In the genomic region with DNA sequence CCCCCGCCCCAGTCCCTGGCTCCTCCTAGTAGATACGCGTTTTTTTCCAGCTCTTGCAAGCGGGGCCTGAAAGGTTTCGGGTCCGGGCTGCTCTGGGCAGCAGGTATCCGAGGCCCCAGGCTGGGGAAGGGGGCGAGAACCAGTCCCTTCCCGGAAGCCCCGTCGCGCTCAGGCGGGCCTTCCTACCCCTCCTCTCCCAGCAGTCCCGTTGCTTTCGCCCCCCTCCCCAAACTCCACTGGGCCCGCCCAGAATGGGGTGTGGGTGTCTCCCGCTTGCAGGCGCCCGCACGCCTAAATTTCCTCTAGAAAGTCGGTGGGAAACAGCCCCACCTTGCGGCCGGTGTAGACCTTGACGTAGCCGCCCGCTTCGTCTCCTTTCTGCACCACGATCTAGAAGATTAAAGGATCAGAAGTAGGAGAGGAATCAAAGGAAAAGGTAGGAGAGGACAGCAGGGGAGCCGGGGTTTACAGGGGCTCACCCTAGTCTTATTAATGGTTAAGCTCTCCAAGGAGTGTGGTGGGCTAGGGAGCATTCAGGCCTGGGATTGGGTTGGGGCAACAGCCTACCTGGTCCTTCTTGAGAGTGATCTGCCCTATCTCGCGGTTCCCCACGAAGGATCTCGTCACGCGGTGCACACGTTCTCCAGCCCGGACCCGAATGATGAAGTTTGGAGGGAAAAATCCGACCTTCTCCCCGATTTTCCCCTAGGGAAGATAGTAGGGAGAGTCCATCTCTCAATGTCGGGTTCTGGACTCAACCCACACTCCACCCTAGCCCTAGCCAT, we compare ENCODE assay signal across 9 cellular contexts. TPM values are rescaled to one million over a fixed set of nuclear protein-coding genes. Genes with fewer than 3 reads are reported as not detected.
DNase-seq lines count a peak whose midpoint lies in the region; ATAC-seq and TF ChIP-seq lines count a peak whose summit lies in the region.
"Had no signal": no experiment of that assay in that cellular context is flagged by ENCODE, and none has a peak within 500 bp of the region (broad histone marks: within the 10 kb centered on the region; RNA-seq: fewer than 3 reads in every experiment).

No MANE protein-coding gene starts in this region.

- H3K4me1 ChIP-seq in DOHH2 (ENCODE audit: control insufficient read depth, low read length) = peaks cover 37% of the 10 kb centered on the region

- H3K36me3 ChIP-seq in DOHH2 (ENCODE audit: control insufficient read depth, low read length) (peaks cover 21% of the 10 kb centered on the region), SU-DHL-6 (ENCODE audit: low read length) (no peaks in the 10 kb centered on the region)

- H3K4me1 Mint-ChIP-seq in activated naive CD8-positive, alpha-beta T cell treated with anti-CD3 and anti-CD28 coated beads, Interleukin-2, amount 50 U/mL, for 24 hours = peaks cover 42% of the 10 kb centered on the region

- H3K27me3 Mint-ChIP-seq in activated naive CD8-positive, alpha-beta T cell treated with anti-CD3 and anti-CD28 coated beads, Interleukin-2, amount 50 U/mL, for 24 hours = peaks cover 44% of the 10 kb centered on the region

- no peaks in the 10 kb centered on the region for H3K9me3 Mint-ChIP-seq in activated naive CD8-positive, alpha-beta T cell treated with anti-CD3 and anti-CD28 coated beads, Interleukin-2, amount 50 U/mL, for 24 hours

- H3K79me2 ChIP-seq in DOHH2 (ENCODE audit: control insufficient read depth, low read length) = peaks cover 20% of the 10 kb centered on the region
- no peaks in the 10 kb centered on the region for H3K79me2 ChIP-seq in SU-DHL-6 (ENCODE audit: insufficient read depth, low read length)

- H3K9ac ChIP-seq in SU-DHL-6 (ENCODE audit: low read length) = peak overlapping the region; percentile 92

- intact Hi-C loops in left cardiac atrium (cut with DNase I) = loop anchor here in 1 of 2 donors (1.0 kb wide), 1 partner anchor 30 kb away; no protein-coding TSS in a partner anchor

- no peaks in the 10 kb centered on the region for H3K36me3 Mint-ChIP-seq in activated naive CD8-positive, alpha-beta T cell treated with anti-CD3 and anti-CD28 coated beads, Interleukin-2, amount 50 U/mL, for 24 hours (ENCODE audit: low read depth)

- H3K4me3 ChIP-seq in DOHH2 (ENCODE audit: low read length) (peak overlapping the region; percentile 87), SU-DHL-6 (ENCODE audit: insufficient read depth, low read length, poor library complexity, severe bottlenecking) (peak overlapping the region; percentile 40)

- H3K27ac ChIP-seq in DOHH2 (ENCODE audit: low read depth, low read length) (peak overlapping the region; percentile 98), SU-DHL-6 (ENCODE audit: low read depth, low read length) (peak overlapping the region; percentile 88)
- H3K27ac ChIP-seq: epithelial cell of prostate had no signal

- H3K27ac Mint-ChIP-seq in activated naive CD8-positive, alpha-beta T cell treated with anti-CD3 and anti-CD28 coated beads, Interleukin-2, amount 50 U/mL, for 24 hours = no peak overlapping the region

- DNase-seq in LoVo (ENCODE audit: low spot score) (peak; percentile 84), left cardiac atrium (peak; percentile 84), retina (peak; percentile 88), pons (ENCODE audit: low spot score) (no peak)
- DNase-seq in activated naive CD8-positive, alpha-beta T cell treated with anti-CD3 and anti-CD28 coated beads, Interleukin-2, amount 50 U/mL, for 24 hours = peak; percentile 89

- H3K4me3 Mint-ChIP-seq in activated naive CD8-positive, alpha-beta T cell treated with anti-CD3 and anti-CD28 coated beads, Interleukin-2, amount 50 U/mL, for 24 hours = peak overlapping the region; percentile 58

- ATAC-seq in activated naive CD8-positive, alpha-beta T cell treated with anti-CD3 and anti-CD28 coated beads, Interleukin-2, amount 50 U/mL, for 24 hours = no peak
- peak; percentile 25 to 33 for ATAC-seq in left cardiac atrium
- ATAC-seq in HG02759 (IDR thresholded peaks at IDR 0.05; ENCODE audit: unreplicated experiment) = no peak

- H2AFZ ChIP-seq in SU-DHL-6 (ENCODE audit: low read depth, low read length, severe bottlenecking) = peak overlapping the region; percentile 73

- H3K9me3 ChIP-seq in DOHH2 (ENCODE audit: control insufficient read depth, insufficient read depth, low read length) (no peaks in the 10 kb centered on the region), SU-DHL-6 (ENCODE audit: insufficient read depth, low read length) (no peaks in the 10 kb centered on the region)

- H3K9me2 ChIP-seq in DOHH2 (replicated peaks; ENCODE audit: control insufficient read depth, low read length) (no peaks in the 10 kb centered on the region), SU-DHL-6 (replicated peaks; ENCODE audit: insufficient read depth, low read length) (no peaks in the 10 kb centered on the region)

- no peaks in the 10 kb centered on the region for H3K27me3 ChIP-seq in DOHH2 (ENCODE audit: control insufficient read depth, low read length)
- H3K27me3 ChIP-seq in SU-DHL-6 (ENCODE audit: low read length) = no peaks in the 10 kb centered on the region

- no peaks in the 10 kb centered on the region for H4K20me1 ChIP-seq in DOHH2 (ENCODE audit: control insufficient read depth, insufficient read depth, low read depth, low read length)
- no peaks in the 10 kb centered on the region; the same call in 1 of the 2 replicates for H4K20me1 ChIP-seq in SU-DHL-6 (ENCODE audit: low read depth, low read length)

- H3F3A ChIP-seq in DOHH2 (ENCODE audit: control insufficient read depth, insufficient read depth) = peaks cover 19% of the 10 kb centered on the region
- H3F3A ChIP-seq in SU-DHL-6 (ENCODE audit: insufficient read depth) = peaks cover 27% of the 10 kb centered on the region

- TF ChIP-seq CTCF in DOHH2 (IDR thresholded peaks at IDR 0.05; ENCODE audit: low read depth, low read length, poor library complexity, severe bottlenecking) (peak; percentile 88), SU-DHL-6 (IDR thresholded peaks at IDR 0.05; ENCODE audit: insufficient read depth, low read length, poor library complexity, severe bottlenecking) (peak; percentile 92)

- H3K4me2 ChIP-seq in DOHH2 (ENCODE audit: low read length) (peak overlapping the region; percentile 99), SU-DHL-6 (ENCODE audit: low read depth, low read length, poor library complexity, severe bottlenecking) (peak overlapping the region; percentile 88)

RNA-seq across cellular contexts. Expression of gene STAC3, which starts 7.3 kb away (rescaled TPM):
- total RNA-seq in left cardiac atrium = 1 to 10 TPM; 1.2 to 2.7 TPM

RNA-seq across cellular contexts. Expression of gene SHMT2, which starts 14.2 kb away (rescaled TPM):
- total RNA-seq in left cardiac atrium = 10 to 100 TPM; 31.1 to 39.6 TPM

RNA-seq across cellular contexts. Expression of gene NXPH4, which starts 27.1 kb away (rescaled TPM):
- total RNA-seq in left cardiac atrium = 1 to 10 TPM in 1 of 2 donors, under 1 TPM in 1; 0.50 to 2.1 TPM

Comparison
In these comparisons a context has a peak if more than half of its experiments do, and no peak if none do; other contexts are left out.
1. ATAC-seq: peak in left cardiac atrium (2 of 2); none in activated naive CD8-positive, alpha-beta T cell treated with anti-CD3 and anti-CD28 coated beads, Interleukin-2, amount 50 U/mL, for 24 hours (single experiment) and HG02759 (single experiment).